1 cellular context compared by ENCODE assay signal in genomic region chr14:71491925-71492324, GRCh38.
TF ChIP-seq lines count a peak whose summit lies in the region.

No MANE protein-coding gene starts in this region.

TF ChIP-seq in WTC11, 78 proteins besides CTCF, POLR2A, EP300 and RAD21 (continued from another document):
- no peak for TF ChIP-seq ZNF532 (CRISPR knock-in tag; IDR thresholded peaks at IDR 0.05; ENCODE audit: borderline replicate concordance)
- no peak for TF ChIP-seq NR1H2 (CRISPR knock-in tag; IDR thresholded peaks at IDR 0.05)
- no peak for TF ChIP-seq JUN (CRISPR knock-in tag; IDR thresholded peaks at IDR 0.05)
- no peak for TF ChIP-seq ZNF416 (CRISPR knock-in tag; IDR thresholded peaks at IDR 0.05)
- no peak for TF ChIP-seq SMAD4 (CRISPR knock-in tag; IDR thresholded peaks at IDR 0.05)
- TF ChIP-seq ZSCAN18 (CRISPR knock-in tag; IDR thresholded peaks at IDR 0.05) = no peak
- TF ChIP-seq ZNF425 (CRISPR knock-in tag; conservative IDR thresholded peaks at IDR 0.05) = no peak
- TF ChIP-seq TP53 (CRISPR knock-in tag; IDR thresholded peaks at IDR 0.05) = no peak
